Comparison of ENCODE assay signal across 19 cellular contexts in the genomic region with DNA sequence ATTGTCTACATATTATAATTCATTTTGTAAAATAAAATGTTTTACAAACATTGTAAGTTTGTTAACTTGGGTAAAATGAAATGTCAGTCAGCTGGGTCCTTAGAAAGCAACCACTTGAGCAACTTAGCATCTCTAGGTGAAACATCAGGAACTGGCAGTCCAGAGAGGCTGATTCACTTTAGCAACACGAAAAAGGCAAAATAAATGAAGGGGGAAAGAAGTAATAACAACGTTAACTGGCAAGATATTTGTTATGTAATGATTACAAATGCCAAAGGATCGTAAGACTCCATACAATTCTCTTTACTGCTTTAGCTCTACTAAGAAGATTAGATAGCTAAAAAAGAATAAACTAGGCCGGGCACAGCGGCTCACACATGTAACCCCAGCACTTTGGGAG. TPM values are rescaled to one million over a fixed set of nuclear protein-coding genes. Genes with fewer than 3 reads are reported as not detected.
DNase-seq lines count a peak whose midpoint lies in the region; ATAC-seq, FAIRE-seq and TF ChIP-seq lines count a peak whose summit lies in the region.
"Had no signal": no experiment of that assay in that cellular context is flagged by ENCODE, and none has a peak within 500 bp of the region (broad histone marks: within the 10 kb centered on the region; RNA-seq: fewer than 3 reads in every experiment).

No MANE protein-coding gene starts in this region.

- H3K27me3 Mint-ChIP-seq in naive thymus-derived CD4-positive, alpha-beta T cell, result no peaks in the 10 kb centered on the region
- no peaks in the 10 kb centered on the region for H3K27me3 Mint-ChIP-seq in nephron progenitor cell (ENCODE audit: low read depth, poor library complexity)

- no peak for TF ChIP-seq EP300 in K562 (IDR thresholded peaks at IDR 0.05; ENCODE audit: low read length)

- in situ Hi-C loops in ACHN (cut with HindIII; ENCODE audit: low pct_ligation_motif_present, low pct_unique_long_range_greater_than_20kb, low sequenced_read_pairs), result no loop called here
- in situ Hi-C loops in K562 (cut with MboI), result no loop called here

- no peak for TF ChIP-seq RAD21 in K562 (CRISPR knock-in tag; conservative IDR thresholded peaks at IDR 0.05 in 1 of 2, IDR thresholded peaks at IDR 0.05 in 1 of 2)

- no peak for ATAC-seq in K562
- no peak for ATAC-seq in GM19328 (IDR thresholded peaks at IDR 0.05; ENCODE audit: unreplicated experiment)
- ATAC-seq in HG03520 (IDR thresholded peaks at IDR 0.05; ENCODE audit: unreplicated experiment), result no peak
- no peak for ATAC-seq in naive thymus-derived CD4-positive, alpha-beta T cell

- H3K4me1 ChIP-seq in K562 (replicated peaks in 1 of 2; ENCODE audit: control insufficient read depth in 2 of 2, insufficient read depth in 2 of 2, low read length in 2 of 2), result peaks cover 16 to 19% of the 10 kb centered on the region in 2 experiments; a peak in 4 of 5 replicates
- peaks cover 18 to 25% of the 10 kb centered on the region in 2 donors for H3K4me1 ChIP-seq in naive thymus-derived CD4-positive, alpha-beta T cell (ENCODE audit: control insufficient read depth in 2 of 2, insufficient read depth in 2 of 2, low read length in 2 of 2)

- intact Hi-C loops in K562 (cut with micrococcal nuclease), result no loop called here
- intact Hi-C loops in naive thymus-derived CD4-positive, alpha-beta T cell (cut with micrococcal nuclease), result loop anchor here in 1 of 2 donors (10.0 kb wide), 2 partner anchors 285 to 1385 kb away; a partner anchor contains a TSS

- TF ChIP-seq CTCF in K562 (IDR thresholded peaks at IDR 0.05 in 2 of 3, conservative IDR thresholded peaks at IDR 0.05 in 1 of 3; ENCODE audit: insufficient read depth in 2 of 3, low read depth in 1 of 3, low read length in 3 of 3) (no peak), nephron progenitor cell (IDR thresholded peaks at IDR 0.05) (no peak)

- H3K4me3 Mint-ChIP-seq in naive thymus-derived CD4-positive, alpha-beta T cell, result peak overlapping the region in 5 of 10 donors; percentile 28 to 98 (median 65)
- H3K4me3 Mint-ChIP-seq in nephron progenitor cell, result no peak overlapping the region

- H4K20me1 ChIP-seq in K562 (replicated peaks; ENCODE audit: control insufficient read depth, insufficient read depth, low read length), result peaks cover 42% of the 10 kb centered on the region

- peak overlapping the region in 1 of 2 experiments; percentile 47; a peak in 2 of 4 replicates for H3K9ac ChIP-seq in K562 (ENCODE audit: insufficient read depth in 1 of 2, low read depth in 2 of 2, low read length in 2 of 2)

- DNase-seq in ACHN, result peak; percentile 33
- peak; percentile 46 for DNase-seq in HCEC 1CT
- no peak for DNase-seq in K562 (ENCODE audit: extremely low read depth in 1 of 4, low spot score in 3 of 4)
- DNase-seq in kidney tubule cell (ENCODE audit: low spot score), result peak; percentile 51
- no peak for DNase-seq in naive thymus-derived CD4-positive, alpha-beta T cell
- DNase-seq in nephron progenitor cell, result no peak
- DNase-seq: activated CD4-positive, alpha-beta T cell treated with anti-CD3 and anti-CD28 coated beads for 1 hour; activated T-cell treated with anti-CD3 and anti-CD28 coated beads, Interleukin-2, amount 50 U/mL, for 48 hours; brain microvascular endothelial cell; H7; midbrain; retina; stimulated activated CD4-positive, alpha-beta T cell treated with anti-CD3 and anti-CD28 coated beads, Interleukin-4, amount 100 ng/mL, for 4 hours; stimulated activated naive CD4-positive, alpha-beta T cell treated with Interleukin-2 at 50 U/mL for 16 hours; SW 1271 had no signal

- H3K36me3 ChIP-seq in K562 (ENCODE audit: control insufficient read depth, insufficient read depth, low read length), result peaks cover 21% of the 10 kb centered on the region; the same call in 2 of the 3 replicates
- peaks cover 0 to 9% (median 0%) of the 10 kb centered on the region in 3 experiments for H3K36me3 ChIP-seq in naive thymus-derived CD4-positive, alpha-beta T cell (ENCODE audit: control insufficient read depth in 2 of 3, insufficient read depth in 3 of 3, low read length in 3 of 3)
- H3K36me3 ChIP-seq: brain microvascular endothelial cell had no signal

- peaks cover 100% of the 10 kb centered on the region for H3K79me2 ChIP-seq in K562 (ENCODE audit: control insufficient read depth, insufficient read depth, low read length)

- CTCF ChIA-PET in K562 (lab: Yijun Ruan, JAX; ENCODE audit: low intra/inter-chr PET ratio), result no interaction called here
- CTCF ChIA-PET in naive thymus-derived CD4-positive, alpha-beta T cell (lab: Charles Lee), result interaction anchor here (0.5 kb wide), 1 partner anchor 28 kb away, joined by 3 read pairs; no protein-coding TSS in a partner anchor

- WGBS in K562 (ENCODE audit: insufficient coverage, low coverage, missing lambda C conversion rate), result 11% methylated on average over 5 of the region's 5 CpGs

- H3K4me1 Mint-ChIP-seq in naive thymus-derived CD4-positive, alpha-beta T cell, result peaks cover 43 to 76% (median 70%) of the 10 kb centered on the region in 7 donors
- H3K4me1 Mint-ChIP-seq in nephron progenitor cell, result peaks cover 29% of the 10 kb centered on the region

- peak overlapping the region; percentile 83 for H3K4me2 ChIP-seq in K562 (ENCODE audit: insufficient read depth, low read length)

- H3K4me3 ChIP-seq in K562, result peak overlapping the region; percentile 92; the same call in 1 of the 2 replicates
- H3K4me3 ChIP-seq in naive thymus-derived CD4-positive, alpha-beta T cell (ENCODE audit: low read length), result no peak overlapping the region

- no peaks in the 10 kb centered on the region for H3K9me1 ChIP-seq in K562 (ENCODE audit: control insufficient read depth, insufficient read depth, low read length)

- no peak overlapping the region for H3K27ac Mint-ChIP-seq in naive thymus-derived CD4-positive, alpha-beta T cell
- H3K27ac Mint-ChIP-seq in nephron progenitor cell, result no peak overlapping the region

- POLR2A ChIA-PET in K562 (lab: Yijun Ruan, JAX), result interaction anchor here (0.7 to 2.7 kb wide), 5 partner anchors 9 to 106 kb away, joined by 3 to 15 read pairs (median 4); no protein-coding TSS in a partner anchor
- POLR2A ChIA-PET in naive thymus-derived CD4-positive, alpha-beta T cell (lab: Charles Lee), result no interaction called here

- no TSS peak for BruUV-seq in K562 (replicated peaks; lab: Mats Ljungman, UMichigan)

- peaks cover 0 to 4% (median 3%) of the 10 kb centered on the region in 5 donors for H3K36me3 Mint-ChIP-seq in naive thymus-derived CD4-positive, alpha-beta T cell
- peaks cover 22% of the 10 kb centered on the region for H3K36me3 Mint-ChIP-seq in nephron progenitor cell (ENCODE audit: low read depth)

- no peaks in the 10 kb centered on the region for H3K27me3 ChIP-seq in K562 (ENCODE audit: control insufficient read depth in 2 of 2, insufficient read depth in 2 of 2, low read length in 2 of 2)
- H3K27me3 ChIP-seq in naive thymus-derived CD4-positive, alpha-beta T cell (ENCODE audit: control insufficient read depth in 2 of 2, insufficient read depth in 2 of 2, low read length in 2 of 2), result no peaks in the 10 kb centered on the region
- H3K27me3 ChIP-seq: brain microvascular endothelial cell had no signal

- H3K9me3 Mint-ChIP-seq in naive thymus-derived CD4-positive, alpha-beta T cell, result no peaks in the 10 kb centered on the region
- no peaks in the 10 kb centered on the region for H3K9me3 Mint-ChIP-seq in nephron progenitor cell

- no peak for TF ChIP-seq POLR2A in K562 (conservative IDR thresholded peaks at IDR 0.05)

- H3K27ac ChIP-seq in K562 (ENCODE audit: extremely low read depth, low read depth, low read length), result no peak overlapping the region; the same call in 2 of the 3 replicates
- no peak overlapping the region for H3K27ac ChIP-seq in naive thymus-derived CD4-positive, alpha-beta T cell (ENCODE audit: low read depth, low read length)
- H3K27ac ChIP-seq: brain microvascular endothelial cell had no signal

- FAIRE-seq in K562 (lab: Jason Lieb, UNC), result no peak
- FAIRE-seq: GM18507, HTR-8/SVneo had no signal

- H2AFZ ChIP-seq in K562 (ENCODE audit: low read depth, low read length), result no peak overlapping the region

- no peaks in the 10 kb centered on the region for H3K9me3 ChIP-seq in K562 (replicated peaks; ENCODE audit: control insufficient read depth, insufficient read depth, low read depth, low read length)
- H3K9me3 ChIP-seq in naive thymus-derived CD4-positive, alpha-beta T cell (ENCODE audit: control insufficient read depth in 2 of 3, low read length in 3 of 3), result no peaks in the 10 kb centered on the region

TF ChIP-seq in K562, 482 proteins besides CTCF, POLR2A, EP300 and RAD21 (continues in another document):
- TF ChIP-seq ELF1 (tag; IDR thresholded peaks at IDR 0.05) (no peak), MEIS2 (IDR thresholded peaks at IDR 0.05; ENCODE audit: partially characterized antibody) (no peak), L3MBTL2 (IDR thresholded peaks at IDR 0.05) (no peak), SRSF7 (optimal IDR thresholded peaks at IDR 0.05; ENCODE audit: low read depth, low read length) (no peak), GATA2 (CRISPR knock-in tag; IDR thresholded peaks at IDR 0.05) (no peak), SRSF3 (IDR thresholded peaks at IDR 0.05; ENCODE audit: insufficient read depth, low read length) (no peak)

RNA-seq across cellular contexts. Expression of a gene that starts 5.0 kb away (rescaled TPM):
- 26.6 and 71.2 TPM in 2 replicates for total RNA-seq in K562 (2011; cell fraction: chromatin; rRNA removed; ENCODE audit: low replicate concordance)
- total RNA-seq in K562 (2011; cell fraction: nucleolus; rRNA removed), result 29.4 and 37.0 TPM in 2 replicates
- total RNA-seq in K562 (2011; cell fraction: nucleoplasm; rRNA removed), result 56.0 and 86.6 TPM in 2 replicates
- 15.5 and 18.8 TPM in 2 replicates for total RNA-seq in K562 (2014; rRNA removed)
- total RNA-seq in K562 (2014; rRNA removed; fragmentation: Illumina TruSeq; extraction: Trizol), result 53.4 and 60.6 TPM in 2 replicates
- total RNA-seq in K562 (2015; rRNA removed; fragmentation: Illumina TruSeq; extraction: Trizol), result 35.0 and 36.8 TPM in 2 replicates
- 46.8 and 49.4 TPM in 2 replicates for total RNA-seq in K562 (2021)
- polyA plus RNA-seq in K562 (2011; rRNA removed), result 32.3 and 41.9 TPM in 2 replicates
- 8.0 and 17.4 TPM in 2 replicates for polyA plus RNA-seq in K562 (2011; cell fraction: cytosol; rRNA removed)
- polyA plus RNA-seq in K562 (2011; cell fraction: nucleus; rRNA removed), result 10.7 and 14.0 TPM in 2 replicates
- polyA plus RNA-seq in K562 (2012), result 19.7 and 19.8 TPM in 2 replicates
- polyA plus RNA-seq in K562 (2014; fragmentation: Illumina TruSeq; extraction: Trizol), result 45.2 and 52.5 TPM in 2 replicates
- 1 to 10 TPM; 5.5 to 5.9 TPM for polyA plus RNA-seq in K562 (2014; fragmentation: Nextera tagmentation; extraction: Ambion mirVana)
- 16.7 and 19.8 TPM in 2 replicates for polyA plus RNA-seq in K562 (2014; rRNA removed)
- 147 and 155 TPM in 2 replicates for polyA minus RNA-seq in K562 (2011; rRNA and poly(A)+ RNA removed)
- 51.4 and 65.1 TPM in 2 replicates for polyA minus RNA-seq in K562 (2011; cell fraction: cytosol; rRNA and poly(A)+ RNA removed)
- 16.8 and 31.1 TPM in 2 replicates for polyA minus RNA-seq in K562 (2011; cell fraction: nucleus; rRNA and poly(A)+ RNA removed)
- total RNA-seq in naive thymus-derived CD4-positive, alpha-beta T cell, result 10 to 100 TPM; 12.6 to 24.0 (median 17.1) TPM
- 10 to 100 TPM in 1 of 2 donors, 1 to 10 TPM in 1; 8.5 to 10.8 TPM for polyA plus RNA-seq in naive thymus-derived CD4-positive, alpha-beta T cell

Comparison
In these comparisons a context has a peak if more than half of its experiments do, and no peak if none do; other contexts are left out.
1. DNase-seq: peak in ACHN (single experiment), HCEC 1CT (single experiment) and kidney tubule cell (single experiment); none in K562 (0 of 4), naive thymus-derived CD4-positive, alpha-beta T cell (0 of 9) and nephron progenitor cell (single experiment).